In genomic region chr2:74887961-74888670, GRCh38 we compare ENCODE assay signal across 20 cellular contexts. TPM values are rescaled to one million over a fixed set of nuclear protein-coding genes. Genes with fewer than 3 reads are reported as not detected.
DNase-seq lines count a peak whose midpoint lies in the region; ATAC-seq, FAIRE-seq and TF ChIP-seq lines count a peak whose summit lies in the region.
"Had no signal": no experiment of that assay in that cellular context is flagged by ENCODE, and none has a peak within 500 bp of the region (broad histone marks: within the 10 kb centered on the region; RNA-seq: fewer than 3 reads in every experiment).

No MANE protein-coding gene starts in this region.

- H2AFZ ChIP-seq in HepG2 (ENCODE audit: low read length): no peak overlapping the region
- H2AFZ ChIP-seq: neural progenitor cell had no signal

- WGBS in HepG2 (ENCODE audit: low lambda C conversion rate): 96% methylated on average over 7 of the region's 7 CpGs
- 63% methylated on average over 7 of the region's 7 CpGs for WGBS in right lobe of liver (ENCODE audit: insufficient coverage, low coverage, low lambda C conversion rate, missing lambda C conversion rate)

- CTCF ChIA-PET in HepG2 (lab: Yijun Ruan, JAX; ENCODE audit: low intra/inter-chr PET ratio, low total read pairs): no interaction called here

- H3K9me3 ChIP-seq in HepG2 (ENCODE audit: low read length) (no peaks in the 10 kb centered on the region), right lobe of liver (no peaks in the 10 kb centered on the region), left lung (no peaks in the 10 kb centered on the region)
- H3K9me3 ChIP-seq: adrenal gland, gastroesophageal sphincter, sigmoid colon had no signal

- POLR2A ChIA-PET in HepG2 (lab: Yijun Ruan, JAX): no interaction called here

- TF ChIP-seq CTCF in HepG2 (CRISPR knock-in tag; IDR thresholded peaks at IDR 0.05): no peak
- TF ChIP-seq CTCF in right lobe of liver (IDR thresholded peaks at IDR 0.05): no peak
- no peak for TF ChIP-seq CTCF in left lung (IDR thresholded peaks at IDR 0.05)

- TF ChIP-seq EP300 in HepG2 (IDR thresholded peaks at IDR 0.05; ENCODE audit: low read depth in 2 of 2, low read length in 2 of 2) (no peak), HepG2 (CRISPR knock-in tag; IDR thresholded peaks at IDR 0.05; ENCODE audit: borderline replicate concordance) (no peak)

- H3K79me2 ChIP-seq in HepG2 (ENCODE audit: insufficient read depth, low read length): no peaks in the 10 kb centered on the region

- no peak for TF ChIP-seq RAD21 in HepG2 (CRISPR knock-in tag; IDR thresholded peaks at IDR 0.05)

- H3K36me3 ChIP-seq in HepG2 (replicated peaks in 1 of 2; ENCODE audit: control insufficient read depth in 1 of 2, insufficient read depth in 2 of 2, low read length in 2 of 2) (peaks cover 57 to 90% of the 10 kb centered on the region in 2 experiments), right lobe of liver (peaks cover 0 to 2% (median 0%) of the 10 kb centered on the region in 4 donors), left lung (peaks cover 0 to 90% of the 10 kb centered on the region in 2 donors)
- H3K36me3 ChIP-seq: adrenal gland, neural progenitor cell had no signal

- DNase-seq in HepG2 (ENCODE audit: low spot score) (no peak), right lobe of liver (no peak), fibroblast of peridontal ligament (ENCODE audit: extremely low read depth) (peak; percentile 69), substantia nigra (lab: John Stamatoyannopoulos, UW) (no peak), left lung (no peak), NCI-H2196 (lab: John Stamatoyannopoulos, UW; ENCODE audit: unreplicated experiment) (no peak)
- DNase-seq: activated CD4-positive, alpha-beta T cell treated with anti-CD3 and anti-CD28 coated beads for 48 hours; activated T-cell treated with anti-CD3 and anti-CD28 coated beads, Interleukin-2, amount 50 U/mL, for 1 hour; AML-193; dorsolateral prefrontal cortex; NCI-H1930; RPMI8226; sigmoid colon; T-helper 2 cell had no signal

- no peak overlapping the region for H3K9ac ChIP-seq in HepG2 (ENCODE audit: insufficient read depth, low read depth, low read length)
- H3K9ac ChIP-seq: neural progenitor cell had no signal

- no peak overlapping the region for H3K4me2 ChIP-seq in HepG2 (ENCODE audit: low read depth, low read length)
- H3K4me2 ChIP-seq: neural progenitor cell had no signal

- no peak overlapping the region for H3K4me3 ChIP-seq in HepG2 (replicated peaks in 1 of 3; ENCODE audit: insufficient read depth in 1 of 3, low read depth in 2 of 3, low read length in 3 of 3)
- no peak overlapping the region for H3K4me3 ChIP-seq in right lobe of liver
- no peak overlapping the region for H3K4me3 ChIP-seq in left lung
- H3K4me3 ChIP-seq: adrenal gland, dorsolateral prefrontal cortex, gastroesophageal sphincter, neural progenitor cell, sigmoid colon had no signal

- no peak for ATAC-seq in HepG2
- ATAC-seq in right lobe of liver: no peak
- ATAC-seq in SK-N-SH treated with all-trans-retinoic acid at 6 μM for 48 hours: peak; percentile 67
- ATAC-seq in left lung: no peak
- no peak for ATAC-seq in GM19324 (IDR thresholded peaks at IDR 0.05; ENCODE audit: low FRiP score, unreplicated experiment)
- ATAC-seq: gastroesophageal sphincter had no signal

- intact Hi-C loops in HepG2 (cut with micrococcal nuclease; ENCODE audit: unreplicated experiment): no loop called here
- intact Hi-C loops in right lobe of liver (cut with DNase I): no loop called here
- intact Hi-C loops in left lung (cut with DNase I): no loop called here

- no TSS peak for BruUV-seq in HepG2 (replicated peaks; lab: Mats Ljungman, UMichigan)

- no peaks in the 10 kb centered on the region for H4K20me1 ChIP-seq in HepG2 (ENCODE audit: insufficient read depth, low read length)

- in situ Hi-C loops in HepG2 (cut with HindIII; ENCODE audit: extremely low pct_ligation_motif_present, low pct_unique_long_range_greater_than_20kb): no loop called here

- H3K4me1 ChIP-seq in HepG2 (ENCODE audit: insufficient read depth, low read length) (no peaks in the 10 kb centered on the region), right lobe of liver (no peaks in the 10 kb centered on the region), left lung (peaks cover 0 to 11% of the 10 kb centered on the region in 2 donors)
- H3K4me1 ChIP-seq: adrenal gland, gastroesophageal sphincter, neural progenitor cell, sigmoid colon had no signal

- no peaks in the 10 kb centered on the region for H3K27me3 ChIP-seq in HepG2 (ENCODE audit: control insufficient read depth in 1 of 2, insufficient read depth in 2 of 2, low read length in 2 of 2)
- H3K27me3 ChIP-seq in right lobe of liver: no peaks in the 10 kb centered on the region
- H3K27me3 ChIP-seq in left lung: no peaks in the 10 kb centered on the region
- H3K27me3 ChIP-seq: adrenal gland, dorsolateral prefrontal cortex, gastroesophageal sphincter, neural progenitor cell, sigmoid colon had no signal

- H3K27ac ChIP-seq in HepG2 (ENCODE audit: extremely low read length, insufficient read depth, low read length): no peak overlapping the region
- no peak overlapping the region for H3K27ac ChIP-seq in right lobe of liver
- H3K27ac ChIP-seq in substantia nigra (ENCODE audit: low read depth, low read length, poor library complexity, severe bottlenecking): no peak overlapping the region
- no peak overlapping the region for H3K27ac ChIP-seq in left lung
- H3K27ac ChIP-seq: adrenal gland, dorsolateral prefrontal cortex, gastroesophageal sphincter, neural progenitor cell, sigmoid colon had no signal

- no peak for TF ChIP-seq POLR2A in HepG2 (IDR thresholded peaks at IDR 0.05; ENCODE audit: insufficient read depth in 1 of 2, low read depth in 2 of 2, low read length in 2 of 2)
- TF ChIP-seq POLR2A in right lobe of liver (IDR thresholded peaks at IDR 0.05): no peak

- FAIRE-seq in HepG2 (lab: Jason Lieb, UNC): no peak
- FAIRE-seq: H54 had no signal

TF ChIP-seq in HepG2, 621 proteins besides CTCF, POLR2A, EP300 and RAD21 (continues in another document):
- TF ChIP-seq JUNB (CRISPR knock-in tag; IDR thresholded peaks at IDR 0.05; ENCODE audit: borderline replicate concordance) (no peak), CSRNP2 (CRISPR knock-in tag; conservative IDR thresholded peaks at IDR 0.05; ENCODE audit: low read depth) (no peak)

TF ChIP-seq in SK-N-SH treated with all-trans-retinoic acid at 6 μM for 48 hours, 23 proteins besides CTCF, POLR2A, EP300 and RAD21:
- TF ChIP-seq TOX (CRISPR knock-in tag; IDR thresholded peaks at IDR 0.05; ENCODE audit: borderline replicate concordance) (no peak), POU6F1 (CRISPR knock-in tag; IDR thresholded peaks at IDR 0.05; ENCODE audit: borderline replicate concordance, low read depth) (no peak), ZFP3 (CRISPR knock-in tag; IDR thresholded peaks at IDR 0.05) (no peak)
- TF ChIP-seq, protein P1, sequence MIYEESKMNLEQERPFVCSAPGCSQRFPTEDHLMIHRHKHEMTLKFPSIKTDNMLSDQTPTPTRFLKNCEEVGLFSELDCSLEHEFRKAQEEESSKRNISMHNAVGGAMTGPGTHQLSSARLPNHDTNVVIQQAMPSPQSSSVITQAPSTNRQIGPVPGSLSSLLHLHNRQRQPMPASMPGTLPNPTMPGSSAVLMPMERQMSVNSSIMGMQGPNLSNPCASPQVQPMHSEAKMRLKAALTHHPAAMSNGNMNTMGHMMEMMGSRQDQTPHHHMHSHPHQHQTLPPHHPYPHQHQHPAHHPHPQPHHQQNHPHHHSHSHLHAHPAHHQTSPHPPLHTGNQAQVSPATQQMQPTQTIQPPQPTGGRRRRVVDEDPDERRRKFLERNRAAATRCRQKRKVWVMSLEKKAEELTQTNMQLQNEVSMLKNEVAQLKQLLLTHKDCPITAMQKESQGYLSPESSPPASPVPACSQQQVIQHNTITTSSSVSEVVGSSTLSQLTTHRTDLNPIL (CRISPR knock-in tag; IDR thresholded peaks at IDR 0.05; ENCODE audit: low read depth): no peak
TF ChIP-seq in SK-N-SH treated with all-trans-retinoic acid at 6 μM for 48 hours: peak in this region for 0.

RNA-seq across cellular contexts. Expression of gene HK2, which starts 54.2 kb away (rescaled TPM):
- total RNA-seq in HepG2 (2016; rRNA removed; fragmentation: Illumina TruSeq; extraction: Trizol): 13.2 and 24.4 TPM in 2 replicates
- 1.4 and 1.6 TPM in 2 replicates for total RNA-seq in HepG2 (2016; cell fraction: cytosol; rRNA removed; fragmentation: Illumina TruSeq; extraction: Trizol; ENCODE audit: low read depth)
- 13.6 and 21.9 TPM in 2 replicates for total RNA-seq in HepG2 (2016; cell fraction: insoluble cytoplasmic fraction; rRNA removed; fragmentation: Illumina TruSeq; extraction: Trizol)
- 8.5 and 9.3 TPM in 2 replicates for total RNA-seq in HepG2 (2016; cell fraction: membrane; rRNA removed; fragmentation: Illumina TruSeq; extraction: Trizol)
- total RNA-seq in HepG2 (2016; cell fraction: nucleus; rRNA removed; fragmentation: Illumina TruSeq; extraction: Trizol): 20.3 and 20.8 TPM in 2 replicates
- 97.0 and 101 TPM in 2 replicates for polyA plus RNA-seq in HepG2 (2011; rRNA removed)
- polyA plus RNA-seq in HepG2 (2011; cell fraction: cytosol; rRNA removed): 69.4 and 70.4 TPM in 2 replicates
- 105 and 144 TPM in 2 replicates for polyA plus RNA-seq in HepG2 (2011; cell fraction: nucleus; rRNA removed)
- 78.0 and 124 TPM in 2 replicates for polyA plus RNA-seq in HepG2 (2012)
- 0.93 and 0.99 TPM in 2 replicates for polyA plus RNA-seq in HepG2 (2016; cell fraction: cytosol; fragmentation: Illumina TruSeq; extraction: Trizol; ENCODE audit: low read depth)
- polyA plus RNA-seq in HepG2 (2016; cell fraction: insoluble cytoplasmic fraction; fragmentation: Illumina TruSeq; extraction: Trizol; ENCODE audit: low read depth): 23.2 and 27.3 TPM in 2 replicates
- polyA plus RNA-seq in HepG2 (2016; cell fraction: membrane; fragmentation: Illumina TruSeq; extraction: Trizol; ENCODE audit: low read depth): 2.8 and 3.5 TPM in 2 replicates
- polyA plus RNA-seq in HepG2 (2016; cell fraction: nucleus; fragmentation: Illumina TruSeq; extraction: Trizol; ENCODE audit: insufficient read depth, low read depth): 30.1 and 30.3 TPM in 2 replicates
- 69.1 and 358 TPM in 2 replicates for polyA minus RNA-seq in HepG2 (2011; rRNA and poly(A)+ RNA removed; ENCODE audit: low replicate concordance)
- polyA minus RNA-seq in HepG2 (2011; cell fraction: cytosol; rRNA and poly(A)+ RNA removed): 176 and 190 TPM in 2 replicates
- polyA minus RNA-seq in HepG2 (2011; cell fraction: nucleus; rRNA and poly(A)+ RNA removed): 176 and 200 TPM in 2 replicates
- total RNA-seq in right lobe of liver: 10 to 100 TPM in 1 of 6 experiments, 1 to 10 TPM in 1, under 1 TPM in 4; 0.48 to 23.0 (median 0.87) TPM
- total RNA-seq in left lung: 10 to 100 TPM; 47.4 to 55.6 TPM
